Comparison of ENCODE assay signal across 9 cellular contexts in genomic region chr2:68253211-68254068, GRCh38. TPM values are rescaled to one million over a fixed set of nuclear protein-coding genes. Genes with fewer than 3 reads are reported as not detected.
DNase-seq lines count a peak whose midpoint lies in the region; ATAC-seq, FAIRE-seq and TF ChIP-seq lines count a peak whose summit lies in the region.
"Had no signal": no experiment of that assay in that cellular context is flagged by ENCODE, and none has a peak within 500 bp of the region (broad histone marks: within the 10 kb centered on the region; RNA-seq: fewer than 3 reads in every experiment).

No MANE protein-coding gene starts in this region.

- CTCF ChIA-PET in GM10248 (lab: Yijun Ruan, JAX) = interaction anchor here (1.0 to 2.7 kb wide), 10 partner anchors 12 to 187 kb away, joined by 3 to 11 read pairs (median 5); no protein-coding TSS in a partner anchor

- H3K27ac ChIP-seq in small intestine (ENCODE audit: low read depth in 1 of 2, low read length in 1 of 2) = peak overlapping the region; percentile 78 to 99

- DNase-seq in EH (ENCODE audit: low read depth) = peak; percentile 20
- peak; percentile 43 for DNase-seq in NCI-H146 (lab: John Stamatoyannopoulos, UW)
- DNase-seq in activated naive CD4-positive, alpha-beta T cell treated with anti-CD3 and anti-CD28 coated beads, Interleukin-2, amount 50 U/mL, for 72 hours (ENCODE audit: low spot score in 2 of 2) = peak in 1 of 2 donors; percentile 26
- DNase-seq in small intestine = peak; percentile 34
- no peak for DNase-seq in GM10248 (ENCODE audit: extremely low spot score)
- DNase-seq in RCC 7860 (ENCODE audit: low spot score) = no peak

- H3K9me3 Mint-ChIP-seq in activated naive CD4-positive, alpha-beta T cell treated with anti-CD3 and anti-CD28 coated beads, Interleukin-2, amount 50 U/mL, for 72 hours = no peaks in the 10 kb centered on the region

- POLR2A ChIA-PET in GM10248 (lab: Yijun Ruan, JAX) = interaction anchor here (0.9 kb wide), 1 partner anchor 14 kb away, joined by 3 read pairs; no protein-coding TSS in a partner anchor

- H3K9me3 ChIP-seq in iPS-18c (ENCODE audit: control insufficient read depth, insufficient read depth, low read length) (no peaks in the 10 kb centered on the region), small intestine (ENCODE audit: control insufficient read depth, low read depth) (no peaks in the 10 kb centered on the region)

- no peak for FAIRE-seq in small intestine (lab: Jason Lieb, UNC)
- FAIRE-seq in RCC 7860 (lab: Jason Lieb, UNC) = no peak
- FAIRE-seq: TTC549 had no signal

- H3K4me1 ChIP-seq in small intestine (ENCODE audit: control insufficient read depth in 2 of 2, insufficient read depth in 1 of 2, low read depth in 1 of 2, low read length in 1 of 2) = peaks cover 4 to 6% of the 10 kb centered on the region in 2 donors

- peaks cover 19 to 28% of the 10 kb centered on the region in 2 donors for H3K36me3 Mint-ChIP-seq in activated naive CD4-positive, alpha-beta T cell treated with anti-CD3 and anti-CD28 coated beads, Interleukin-2, amount 50 U/mL, for 72 hours

- no peaks in the 10 kb centered on the region for H3K36me3 ChIP-seq in small intestine (ENCODE audit: control insufficient read depth in 2 of 2, insufficient read depth in 2 of 2, low read length in 2 of 2)

- H3K27ac Mint-ChIP-seq in activated naive CD4-positive, alpha-beta T cell treated with anti-CD3 and anti-CD28 coated beads, Interleukin-2, amount 50 U/mL, for 72 hours = peak overlapping the region; percentile 97 to 98

- no peak for ATAC-seq in activated naive CD4-positive, alpha-beta T cell treated with anti-CD3 and anti-CD28 coated beads, Interleukin-2, amount 50 U/mL, for 72 hours
- no peak for ATAC-seq in HG03108 (IDR thresholded peaks at IDR 0.05; ENCODE audit: unreplicated experiment)

- 0 to 3% (median 0%) methylated on average over 16 of the region's 16 CpGs for WGBS in small intestine, 3 donors

- H3K4me3 ChIP-seq in iPS-18c (ENCODE audit: insufficient read depth, low read depth, low read length) (peak overlapping the region; percentile 90), small intestine (ENCODE audit: low read depth in 1 of 2, low read length in 2 of 2) (peak overlapping the region; percentile 98)

- H3K27me3 ChIP-seq in small intestine (ENCODE audit: control insufficient read depth in 2 of 2, insufficient read depth in 2 of 2, low read length in 2 of 2) = no peaks in the 10 kb centered on the region

- TF ChIP-seq CTCF in GM10248 (IDR thresholded peaks at IDR 0.05; ENCODE audit: control extremely low read depth, extremely low read depth, low read depth, missing control alignments) = no peak

RNA-seq across cellular contexts. Expression of gene PPP3R1, which starts 1.1 kb away (rescaled TPM):
- total RNA-seq in activated naive CD4-positive, alpha-beta T cell treated with anti-CD3 and anti-CD28 coated beads, Interleukin-2, amount 50 U/mL, for 72 hours = 10 to 100 TPM; 61.5 to 69.1 TPM
- 10 to 100 TPM; 18.1 to 25.9 (median 19.0) TPM for polyA plus RNA-seq in small intestine

Comparison
In these comparisons a context has a peak if more than half of its experiments do, and no peak if none do; other contexts are left out.
1. DNase-seq: peak in EH (single experiment), NCI-H146 (single experiment) and small intestine (single experiment); none in GM10248 (single experiment) and RCC 7860 (single experiment).